In genomic region chr11:47392546-47393162, GRCh38 we compare ENCODE assay signal across 1 cellular context.
TF ChIP-seq lines count a peak whose summit lies in the region.

No MANE protein-coding gene starts in this region.

TF ChIP-seq in H1, 55 proteins besides CTCF, POLR2A, EP300 and RAD21:
- TF ChIP-seq KDM4A (IDR thresholded peaks at IDR 0.05; ENCODE audit: low read depth, low read length, severe bottlenecking) = no peak
- TF ChIP-seq SIN3A (conservative IDR thresholded peaks at IDR 0.05 in 1 of 2, IDR thresholded peaks at IDR 0.05 in 1 of 2; ENCODE audit: low read depth in 1 of 2, low read length in 2 of 2) = no peak
